ENCODE assay signal across 9 cellular contexts in the genomic region with DNA sequence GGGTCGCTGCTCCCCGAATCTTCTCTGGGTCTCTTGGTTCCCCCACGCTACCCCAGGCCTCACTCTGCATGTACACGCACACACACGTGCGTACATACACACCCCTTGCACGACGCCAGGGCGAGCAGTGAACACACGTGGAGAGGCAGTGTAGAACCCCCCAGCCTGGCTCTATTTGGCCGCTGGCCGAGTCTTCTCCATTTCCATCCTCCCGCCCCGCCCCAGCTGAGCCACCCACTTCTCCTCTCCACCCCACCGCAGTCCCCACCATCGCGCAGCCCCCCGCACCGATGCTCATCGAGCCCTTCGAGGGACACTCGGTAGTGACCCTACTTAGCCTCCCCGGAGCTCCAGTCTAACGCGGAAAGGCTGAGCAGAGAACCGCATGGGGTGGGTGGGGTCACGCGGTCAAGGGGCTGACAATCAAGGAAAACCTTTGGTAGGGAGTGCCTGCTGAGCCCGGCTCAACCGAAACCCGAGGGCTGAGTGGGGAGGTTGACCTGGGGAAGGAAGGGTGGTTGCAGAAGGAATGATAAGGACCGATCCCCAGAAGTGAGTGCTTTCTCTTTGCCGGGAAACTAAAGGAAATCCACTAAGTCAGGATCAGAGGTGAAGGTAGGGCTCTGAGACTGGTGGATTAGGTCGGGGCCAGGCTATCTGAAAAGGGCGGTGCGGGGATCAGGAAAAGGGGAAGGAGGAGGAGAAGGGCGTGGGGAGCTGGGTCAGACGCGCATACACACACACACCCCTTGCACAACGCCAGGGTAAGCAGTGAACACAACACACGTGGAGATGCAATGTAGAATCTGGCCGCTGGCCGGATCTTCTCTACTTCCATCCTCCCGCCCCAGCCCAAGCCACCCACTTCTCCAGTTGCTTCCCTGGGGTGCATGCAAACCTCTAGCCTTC. TPM values are rescaled to one million over a fixed set of nuclear protein-coding genes. Genes with fewer than 3 reads are reported as not detected.
DNase-seq lines count a peak whose midpoint lies in the region; ATAC-seq and TF ChIP-seq lines count a peak whose summit lies in the region.
"Had no signal": no experiment of that assay in that cellular context is flagged by ENCODE, and none has a peak within 500 bp of the region (broad histone marks: within the 10 kb centered on the region; RNA-seq: fewer than 3 reads in every experiment).

No MANE protein-coding gene starts in this region.

- peaks cover 32% of the 10 kb centered on the region for H3K27me3 ChIP-seq in BJ (ENCODE audit: control insufficient read depth, insufficient read depth, low read length)
- H3K27me3 ChIP-seq in iPS-18a (ENCODE audit: control insufficient read depth, insufficient read depth, low read length): peaks cover 95% of the 10 kb centered on the region

- CTCF ChIA-PET in BJ (lab: Yijun Ruan, JAX): interaction anchor here (1.0 to 9.2 kb wide), 3 partner anchors 9 to 102 kb away, joined by 3 to 166 read pairs (median 30); no protein-coding TSS in a partner anchor

- H3K4me3 Mint-ChIP-seq in activated naive CD8-positive, alpha-beta T cell treated with anti-CD3 and anti-CD28 coated beads for 36 hours: peak overlapping the region; percentile 30
- peak overlapping the region; percentile 36 for H3K4me3 Mint-ChIP-seq in stimulated activated memory B cell treated with anti-CD40 and anti-IgM and Interleukin-4, amounts not matched to agents 10 μg/mL and 1 μg/mL and 100 μg/mL, for 72 hours

- H3K9me3 Mint-ChIP-seq in activated naive CD8-positive, alpha-beta T cell treated with anti-CD3 and anti-CD28 coated beads for 36 hours: no peaks in the 10 kb centered on the region
- H3K9me3 Mint-ChIP-seq in stimulated activated memory B cell treated with anti-CD40 and anti-IgM and Interleukin-4, amounts not matched to agents 10 μg/mL and 1 μg/mL and 100 μg/mL, for 72 hours: peaks cover 3% of the 10 kb centered on the region

- H3K36me3 ChIP-seq in BJ (ENCODE audit: control insufficient read depth, insufficient read depth, low read length): no peaks in the 10 kb centered on the region
- H3K36me3 ChIP-seq in iPS-18a (ENCODE audit: control insufficient read depth, low read depth, low read length): no peaks in the 10 kb centered on the region

- peaks cover 32% of the 10 kb centered on the region for H3K27me3 Mint-ChIP-seq in activated naive CD8-positive, alpha-beta T cell treated with anti-CD3 and anti-CD28 coated beads for 36 hours
- H3K27me3 Mint-ChIP-seq in stimulated activated memory B cell treated with anti-CD40 and anti-IgM and Interleukin-4, amounts not matched to agents 10 μg/mL and 1 μg/mL and 100 μg/mL, for 72 hours: peaks cover 54% of the 10 kb centered on the region

- ATAC-seq in stimulated activated memory B cell treated with anti-CD40 and anti-IgM and Interleukin-4, amounts not matched to agents 10 μg/mL and 1 μg/mL and 100 μg/mL, for 72 hours: no peak
- ATAC-seq in GM21619 (IDR thresholded peaks at IDR 0.05; ENCODE audit: unreplicated experiment): no peak
- ATAC-seq in GM21825 (IDR thresholded peaks at IDR 0.05; ENCODE audit: unreplicated experiment): no peak
- ATAC-seq in HG03571 (IDR thresholded peaks at IDR 0.05; ENCODE audit: unreplicated experiment): no peak
- ATAC-seq: HCT116 had no signal

- DNase-seq in BJ (ENCODE audit: low read depth) (no peak), HuH-7 (ENCODE audit: low spot score) (peak; percentile 80)
- DNase-seq in activated naive CD8-positive, alpha-beta T cell treated with anti-CD3 and anti-CD28 coated beads for 36 hours: no peak

- TF ChIP-seq CTCF in BJ (IDR thresholded peaks at IDR 0.05; ENCODE audit: insufficient read depth, low read depth, low read length): no peak

- H3K9me3 ChIP-seq in iPS-18a (ENCODE audit: control insufficient read depth, low read depth, low read length): no peaks in the 10 kb centered on the region

- H3K27ac ChIP-seq in iPS-18a (ENCODE audit: low read length): no peak overlapping the region

- no peak overlapping the region for H3K27ac Mint-ChIP-seq in activated naive CD8-positive, alpha-beta T cell treated with anti-CD3 and anti-CD28 coated beads for 36 hours
- no peak overlapping the region for H3K27ac Mint-ChIP-seq in stimulated activated memory B cell treated with anti-CD40 and anti-IgM and Interleukin-4, amounts not matched to agents 10 μg/mL and 1 μg/mL and 100 μg/mL, for 72 hours

- H3K4me3 ChIP-seq in BJ (ENCODE audit: low read depth, low read length) (0 out of 2 replicates have a peak overlapping the region, but pooled peaks have one; percentile 5), iPS-18a (ENCODE audit: low read length) (peak overlapping the region; percentile 61)

- POLR2A ChIA-PET in BJ (lab: Charles Lee): no interaction called here

- peaks cover 25% of the 10 kb centered on the region for H3K4me1 Mint-ChIP-seq in activated naive CD8-positive, alpha-beta T cell treated with anti-CD3 and anti-CD28 coated beads for 36 hours
- H3K4me1 Mint-ChIP-seq in stimulated activated memory B cell treated with anti-CD40 and anti-IgM and Interleukin-4, amounts not matched to agents 10 μg/mL and 1 μg/mL and 100 μg/mL, for 72 hours: peaks cover 33% of the 10 kb centered on the region

- H3K4me1 ChIP-seq in iPS-18a (ENCODE audit: control insufficient read depth, low read depth, low read length): peaks cover 21% of the 10 kb centered on the region

- H3K36me3 Mint-ChIP-seq in activated naive CD8-positive, alpha-beta T cell treated with anti-CD3 and anti-CD28 coated beads for 36 hours: no peaks in the 10 kb centered on the region
- no peaks in the 10 kb centered on the region for H3K36me3 Mint-ChIP-seq in stimulated activated memory B cell treated with anti-CD40 and anti-IgM and Interleukin-4, amounts not matched to agents 10 μg/mL and 1 μg/mL and 100 μg/mL, for 72 hours

- H3K9ac ChIP-seq in iPS-18a (ENCODE audit: low read length): no peak overlapping the region

RNA-seq across cellular contexts. Expression of a gene that starts 49.8 kb away (rescaled TPM):
- 0.78 and 1.6 TPM in 2 replicates for polyA plus RNA-seq in BJ (2011; rRNA removed)
- polyA minus RNA-seq in BJ (2011; rRNA and poly(A)+ RNA removed): 0.36 and 0.52 TPM in 2 replicates
- total RNA-seq in activated naive CD8-positive, alpha-beta T cell treated with anti-CD3 and anti-CD28 coated beads for 36 hours: 1 to 10 TPM; 4.2 to 4.3 TPM

RNA-seq across cellular contexts. Expression of a gene that starts 58.0 kb away (rescaled TPM):
- 1.2 and 1.9 TPM in 2 replicates for polyA plus RNA-seq in BJ (2011; rRNA removed)
- polyA minus RNA-seq in BJ (2011; rRNA and poly(A)+ RNA removed): 1.4 and 1.7 TPM in 2 replicates
- under 1 TPM; 0.66 to 0.98 TPM for total RNA-seq in activated naive CD8-positive, alpha-beta T cell treated with anti-CD3 and anti-CD28 coated beads for 36 hours
